8 cellular contexts compared by ENCODE assay signal in the genomic region with DNA sequence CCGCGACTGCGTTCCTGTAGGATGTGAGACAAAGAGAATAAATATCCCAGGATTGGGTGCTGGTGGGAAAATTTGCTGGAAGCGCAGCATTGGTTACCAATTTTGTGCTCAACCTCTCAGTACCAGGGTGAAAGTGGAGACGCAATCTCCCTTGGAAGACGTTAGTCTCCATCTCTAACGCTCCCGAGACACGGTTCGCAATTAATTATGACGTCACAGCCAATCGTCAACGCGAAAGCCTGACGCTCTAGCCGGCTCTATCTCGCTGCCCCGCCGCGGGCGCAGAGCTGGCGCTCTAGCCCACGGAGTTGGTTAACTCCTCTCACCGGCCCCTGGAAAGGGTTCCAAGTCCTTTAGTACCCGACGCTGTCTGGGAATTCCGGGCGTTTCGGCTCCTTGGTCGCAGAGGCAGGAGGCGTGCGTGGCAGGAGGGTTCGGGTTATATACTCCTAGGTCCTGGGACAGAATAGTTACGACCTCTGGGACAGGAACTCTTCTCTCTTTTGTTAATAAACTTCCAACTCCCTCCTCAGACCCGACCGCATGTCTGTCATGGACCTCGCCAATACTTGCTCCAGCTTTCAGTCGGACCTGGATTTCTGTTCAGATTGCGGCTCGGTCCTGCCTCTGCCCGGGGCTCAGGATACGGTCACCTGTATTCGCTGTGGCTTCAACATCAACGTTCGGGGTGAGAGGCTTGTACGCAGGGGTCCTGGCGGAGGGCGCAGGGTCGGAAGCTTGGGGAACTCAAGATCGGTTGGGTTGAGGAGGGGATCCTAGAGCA. TPM values are rescaled to one million over a fixed set of nuclear protein-coding genes. Genes with fewer than 3 reads are reported as not detected.
A peak's percentile ranks its signal among the peaks of the same experiment; 100 is the strongest.
DNase-seq lines count a peak whose midpoint lies in the region; ATAC-seq, FAIRE-seq and TF ChIP-seq lines count a peak whose summit lies in the region.

A gene with protein sequence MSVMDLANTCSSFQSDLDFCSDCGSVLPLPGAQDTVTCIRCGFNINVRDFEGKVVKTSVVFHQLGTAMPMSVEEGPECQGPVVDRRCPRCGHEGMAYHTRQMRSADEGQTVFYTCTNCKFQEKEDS (plus strand): TSS at position 284 of the 784 bp plus-strand sequence. CDS start 260 bp downstream, at position 544.

- intact Hi-C loops in A673 (cut with micrococcal nuclease; ENCODE audit: unreplicated experiment): no loop called here

- CTCF ChIA-PET in A673 (lab: Charles Lee): no interaction called here

- no peak for FAIRE-seq in bronchial epithelial cell (lab: Jason Lieb, UNC)
- no peak for FAIRE-seq in small intestine (lab: Jason Lieb, UNC)

- H3K27me3 ChIP-seq in A673 (replicated peaks; ENCODE audit: insufficient read depth, low read depth, low read length, poor library complexity): no peaks in the 10 kb centered on the region
- H3K27me3 ChIP-seq in bronchial epithelial cell (ENCODE audit: control insufficient read depth, insufficient read depth, low read length): no peaks in the 10 kb centered on the region
- H3K27me3 ChIP-seq in small intestine (ENCODE audit: control insufficient read depth in 2 of 2, insufficient read depth in 2 of 2, low read length in 2 of 2): no peaks in the 10 kb centered on the region

- BruUV-seq in A673 (replicated peaks; lab: Mats Ljungman, UMichigan): no TSS peak

- H3K36me3 ChIP-seq in A673 (ENCODE audit: insufficient read depth, low read length, poor library complexity, severe bottlenecking): peaks cover 8% of the 10 kb centered on the region
- H3K36me3 ChIP-seq in bronchial epithelial cell (ENCODE audit: control insufficient read depth, insufficient read depth, low read length): no peaks in the 10 kb centered on the region
- peaks cover 0 to 3% of the 10 kb centered on the region in 2 donors for H3K36me3 ChIP-seq in small intestine (ENCODE audit: control insufficient read depth in 2 of 2, insufficient read depth in 2 of 2, low read length in 2 of 2)

- H3K27ac ChIP-seq in A673 (ENCODE audit: low read depth, low read length, poor library complexity, severe bottlenecking) (peak within 1 kb of the TSS; percentile 85), small intestine (ENCODE audit: low read depth in 1 of 2, low read length in 1 of 2) (peak within 1 kb of the TSS; percentile 86 to 97)

- H3K4me1 ChIP-seq in A673 (ENCODE audit: insufficient read depth, low read length, poor library complexity, severe bottlenecking) (peaks cover 19% of the 10 kb centered on the region), small intestine (ENCODE audit: control insufficient read depth in 2 of 2, insufficient read depth in 1 of 2, low read depth in 1 of 2, low read length in 1 of 2) (peaks cover 2 to 12% of the 10 kb centered on the region in 2 donors)

- no peak for TF ChIP-seq CTCF in A673 (conservative IDR thresholded peaks at IDR 0.05; ENCODE audit: low read depth, low read length)
- no peak for TF ChIP-seq CTCF in WI38 (IDR thresholded peaks at IDR 0.05; ENCODE audit: low read depth, low read length)
- TF ChIP-seq CTCF in bronchial epithelial cell (IDR thresholded peaks at IDR 0.05; ENCODE audit: insufficient read depth, low read length, severe bottlenecking): no peak

- H3K9me3 ChIP-seq in A673 (ENCODE audit: low read depth, low read length, poor library complexity, severe bottlenecking) (no peaks in the 10 kb centered on the region), small intestine (ENCODE audit: control insufficient read depth, low read depth) (no peaks in the 10 kb centered on the region)

- H3K4me3 ChIP-seq in A673 (ENCODE audit: low read depth, low read length, poor library complexity, severe bottlenecking) (peak within 1 kb of the TSS; percentile 90), WI38 (ENCODE audit: low read depth, low read length) (peak within 1 kb of the TSS; percentile 87), bronchial epithelial cell (ENCODE audit: low read depth, low read length) (peak within 1 kb of the TSS; percentile 73), small intestine (ENCODE audit: low read depth in 1 of 2, low read length in 2 of 2) (peak within 1 kb of the TSS; percentile 62 to 75)

- DNase-seq in A673 (ENCODE audit: low spot score) (peak; percentile 98), NCI-H2227 treated with DMSO at 0.1 percent for 48 hours (lab: John Stamatoyannopoulos, UW) (peak; percentile 97), bronchial epithelial cell (ENCODE audit: low read depth) (peak; percentile 89), iPS-NIHi11 (ENCODE audit: low spot score) (peak; percentile 94), small intestine (peak; percentile 98)

- 0% methylated on average over 50 of the region's 50 CpGs for WGBS in small intestine, 3 donors

- ATAC-seq in GM18870 (IDR thresholded peaks at IDR 0.05; ENCODE audit: unreplicated experiment): peak; percentile 79
- peak; percentile 65 for ATAC-seq in HG03139 (IDR thresholded peaks at IDR 0.05; ENCODE audit: unreplicated experiment)

- POLR2A ChIA-PET in A673 (lab: Charles Lee; ENCODE audit: low non-redundant PET): no interaction called here

RNA-seq across cellular contexts. Expression of the gene that starts here (rescaled TPM):
- total RNA-seq in A673 (2021) (30.9 and 34.2 TPM in 2 replicates), bronchial epithelial cell (49.0 and 62.1 TPM in 2 replicates)
- polyA plus RNA-seq in small intestine: 10 to 100 TPM; 42.7 to 78.4 (median 57.5) TPM

Comparison
In these comparisons a context has a peak if more than half of its experiments do, and no peak if none do; other contexts are left out.
1. Peak in every context shown above with its lines: DNase-seq, ATAC-seq, H3K4me3 ChIP-seq and H3K27ac ChIP-seq.